16 cellular contexts compared by ENCODE assay signal in genomic region chr1:19370453-19371170, GRCh38. TPM values are rescaled to one million over a fixed set of nuclear protein-coding genes. Genes with fewer than 3 reads are reported as not detected.
DNase-seq lines count a peak whose midpoint lies in the region; ATAC-seq, FAIRE-seq and TF ChIP-seq lines count a peak whose summit lies in the region.
"Had no signal": no experiment of that assay in that cellular context is flagged by ENCODE, and none has a peak within 500 bp of the region (broad histone marks: within the 10 kb centered on the region; RNA-seq: fewer than 3 reads in every experiment).

No MANE protein-coding gene starts in this region.

- H3K27me3 Mint-ChIP-seq in astrocyte (ENCODE audit: low read depth, unreplicated experiment) (no peaks in the 10 kb centered on the region), progenitor cell of endocrine pancreas (no peaks in the 10 kb centered on the region)

- TF ChIP-seq POLR2A in breast epithelium (IDR thresholded peaks at IDR 0.05) = no peak

- H3K4me1 ChIP-seq in breast epithelium (no peaks in the 10 kb centered on the region), mammary epithelial cell (ENCODE audit: insufficient read depth, low read length) (peaks cover 24% of the 10 kb centered on the region), astrocyte (ENCODE audit: insufficient read depth, low read length) (no peaks in the 10 kb centered on the region), left lung (peaks cover 12 to 50% of the 10 kb centered on the region in 2 donors), upper lobe of right lung (peaks cover 37% of the 10 kb centered on the region)

- no peak overlapping the region for H3K4me2 ChIP-seq in mammary epithelial cell (ENCODE audit: insufficient read depth, low read depth, low read length)
- H3K4me2 ChIP-seq in astrocyte (ENCODE audit: low read length) = no peak overlapping the region

- no peaks in the 10 kb centered on the region for H3K36me3 ChIP-seq in breast epithelium
- peaks cover 8% of the 10 kb centered on the region for H3K36me3 ChIP-seq in mammary epithelial cell (ENCODE audit: insufficient read depth, low read length)
- peaks cover 10% of the 10 kb centered on the region for H3K36me3 ChIP-seq in astrocyte (ENCODE audit: insufficient read depth, low read length)
- peaks cover 0 to 39% of the 10 kb centered on the region in 2 donors for H3K36me3 ChIP-seq in left lung
- H3K36me3 ChIP-seq in upper lobe of right lung = peaks cover 31% of the 10 kb centered on the region

- H3K9me3 ChIP-seq in breast epithelium = no peaks in the 10 kb centered on the region
- H3K9me3 ChIP-seq in mammary epithelial cell (replicated peaks; ENCODE audit: insufficient read depth, low read length) = no peaks in the 10 kb centered on the region
- H3K9me3 ChIP-seq in astrocyte (ENCODE audit: insufficient read depth, low read depth, low read length) = no peaks in the 10 kb centered on the region
- H3K9me3 ChIP-seq in left lung = no peaks in the 10 kb centered on the region
- H3K9me3 ChIP-seq in upper lobe of right lung = no peaks in the 10 kb centered on the region
- H3K9me3 ChIP-seq: thoracic aorta had no signal

- H3K4me1 Mint-ChIP-seq in astrocyte (ENCODE audit: low read depth, unreplicated experiment) (peaks cover 14% of the 10 kb centered on the region), progenitor cell of endocrine pancreas (ENCODE audit: low read depth) (no peaks in the 10 kb centered on the region)

- ATAC-seq in left lung (peak; percentile 85), upper lobe of right lung (peak; percentile 89), GM21528 (IDR thresholded peaks at IDR 0.05; ENCODE audit: low FRiP score, unreplicated experiment) (no peak)

- in situ Hi-C loops in mammary epithelial cell (cut with MboI; ENCODE audit: low sequenced_read_pairs in 2 of 2) = no loop called here

- CTCF ChIA-PET in mammary epithelial cell (lab: Charles Lee; ENCODE audit: low non-redundant PET) = no interaction called here

- peak overlapping the region; percentile 19 for H3K27ac Mint-ChIP-seq in astrocyte (ENCODE audit: unreplicated experiment)
- no peak overlapping the region for H3K27ac Mint-ChIP-seq in progenitor cell of endocrine pancreas

- DNase-seq in breast epithelium (ENCODE audit: low spot score in 2 of 2) = no peak
- DNase-seq in mammary epithelial cell = no peak
- no peak for DNase-seq in astrocyte (ENCODE audit: low read depth)
- DNase-seq in left lung = peak; percentile 62 to 86
- DNase-seq in upper lobe of right lung = peak; percentile 86
- DNase-seq in anterior cingulate cortex (lab: John Stamatoyannopoulos, UW) = no peak
- no peak for DNase-seq in progenitor cell of endocrine pancreas (ENCODE audit: low spot score, unreplicated experiment)
- DNase-seq: ACHN; activated CD4-positive, alpha-beta T cell treated with anti-CD3 and anti-CD28 coated beads, Interleukin-2, amount 50 U/mL, for 1 hour; activated effector memory CD4-positive, alpha-beta T cell treated with Interleukin-2 at 50 U/mL for 16 hours; DMS153; hypothalamus; MV-4-11 had no signal

- H3K27me3 ChIP-seq in breast epithelium (no peaks in the 10 kb centered on the region), mammary epithelial cell (ENCODE audit: insufficient read depth, low read length) (no peaks in the 10 kb centered on the region), astrocyte (ENCODE audit: insufficient read depth, low read length) (no peaks in the 10 kb centered on the region), left lung (no peaks in the 10 kb centered on the region), upper lobe of right lung (no peaks in the 10 kb centered on the region)

- dilution Hi-C loops in mammary epithelial cell (cut with HindIII; ENCODE audit: low sequenced_read_pairs) = no loop called here

- H3K79me2 ChIP-seq in mammary epithelial cell (ENCODE audit: insufficient read depth, low read length) = peaks cover 49% of the 10 kb centered on the region
- peaks cover 79% of the 10 kb centered on the region for H3K79me2 ChIP-seq in astrocyte (ENCODE audit: insufficient read depth, low read length)

- no peak for FAIRE-seq in astrocyte (lab: Jason Lieb, UNC)
- FAIRE-seq: colon had no signal

- intact Hi-C loops in breast epithelium (cut with DNase I; ENCODE audit: low total_unique reads) (no loop called here), mammary epithelial cell (cut with micrococcal nuclease) (no loop called here), left lung (cut with DNase I) (no loop called here), upper lobe of right lung (cut with DNase I) (no loop called here)

- H3K36me3 Mint-ChIP-seq in astrocyte (ENCODE audit: low read depth, unreplicated experiment) = peaks cover 14% of the 10 kb centered on the region
- H3K36me3 Mint-ChIP-seq in progenitor cell of endocrine pancreas (ENCODE audit: insufficient read depth) = peaks cover 1% of the 10 kb centered on the region

- H3K4me3 ChIP-seq in breast epithelium = no peak overlapping the region
- H3K4me3 ChIP-seq in mammary epithelial cell (replicated peaks in 1 of 3; ENCODE audit: insufficient read depth in 1 of 3, low read depth in 2 of 3, low read length in 3 of 3) = no peak overlapping the region
- H3K4me3 ChIP-seq in astrocyte (ENCODE audit: insufficient read depth, low read depth, low read length) = no peak overlapping the region
- H3K4me3 ChIP-seq in left lung = no peak overlapping the region
- no peak overlapping the region for H3K4me3 ChIP-seq in upper lobe of right lung
- H3K4me3 ChIP-seq: thoracic aorta had no signal

- H4K20me1 ChIP-seq in mammary epithelial cell (ENCODE audit: insufficient read depth, low read length) (no peaks in the 10 kb centered on the region), astrocyte (ENCODE audit: insufficient read depth, low read length) (peaks cover 99% of the 10 kb centered on the region)

- no peak overlapping the region for H2AFZ ChIP-seq in mammary epithelial cell (ENCODE audit: low read depth, low read length)
- no peak overlapping the region for H2AFZ ChIP-seq in astrocyte (ENCODE audit: low read depth, low read length)

- WGBS in mammary epithelial cell (ENCODE audit: low coverage, missing lambda C conversion rate) = 91% methylated on average over 8 of the region's 13 CpGs

- no peak overlapping the region for H3K9ac ChIP-seq in mammary epithelial cell (ENCODE audit: insufficient read depth, low read length)
- H3K9ac ChIP-seq in astrocyte (ENCODE audit: low read length) = no peak overlapping the region

- no peaks in the 10 kb centered on the region for H3K9me3 Mint-ChIP-seq in astrocyte (ENCODE audit: unreplicated experiment)
- no peaks in the 10 kb centered on the region for H3K9me3 Mint-ChIP-seq in progenitor cell of endocrine pancreas (ENCODE audit: low read depth)

- TF ChIP-seq CTCF in breast epithelium (IDR thresholded peaks at IDR 0.05) = no peak
- TF ChIP-seq CTCF in mammary epithelial cell (conservative IDR thresholded peaks at IDR 0.05 in 1 of 2, IDR thresholded peaks at IDR 0.05 in 1 of 2; ENCODE audit: extremely low read depth in 1 of 2, insufficient read depth in 1 of 2, low read depth in 1 of 2, low read length in 2 of 2) = no peak
- no peak for TF ChIP-seq CTCF in astrocyte (IDR thresholded peaks at IDR 0.05; ENCODE audit: insufficient read depth, low read depth, low read length)
- no peak for TF ChIP-seq CTCF in left lung (IDR thresholded peaks at IDR 0.05)
- no peak for TF ChIP-seq CTCF in upper lobe of right lung (IDR thresholded peaks at IDR 0.05)
- no peak for TF ChIP-seq CTCF in progenitor cell of endocrine pancreas (IDR thresholded peaks at IDR 0.05; ENCODE audit: unreplicated experiment)

- H3K27ac ChIP-seq in breast epithelium (peak overlapping the region; percentile 27 to 55), mammary epithelial cell (ENCODE audit: insufficient read depth, low read depth, low read length) (no peak overlapping the region), astrocyte (ENCODE audit: low read depth, low read length) (no peak overlapping the region), left lung (peak overlapping the region; percentile 59 to 73), upper lobe of right lung (peak overlapping the region; percentile 78)
- H3K27ac ChIP-seq: thoracic aorta had no signal

- H3K4me3 Mint-ChIP-seq in astrocyte (ENCODE audit: unreplicated experiment) (peak overlapping the region; percentile 68), progenitor cell of endocrine pancreas (ENCODE audit: low read depth) (no peak overlapping the region)

- no TSS peak for BruUV-seq in mammary epithelial cell (replicated peaks; lab: Mats Ljungman, UMichigan)

RNA-seq across cellular contexts. Expression of gene SLC66A1, which starts 58.5 kb away (rescaled TPM):
- total RNA-seq in breast epithelium (10 to 100 TPM in 2 of 3 donors, 1 to 10 TPM in 1; 6.2 to 13.9 (median 13.1) TPM), mammary epithelial cell (10 to 100 TPM; 17.7 to 19.7 TPM), astrocyte (17.4 and 21.5 TPM in 2 replicates), left lung (10 to 100 TPM; 16.4 to 21.1 TPM), upper lobe of right lung (20.9 TPM), progenitor cell of endocrine pancreas (25.7 and 26.7 TPM in 2 replicates)
- polyA plus RNA-seq in mammary epithelial cell = 16.6 TPM
- 10.5 TPM for polyA minus RNA-seq in mammary epithelial cell

RNA-seq across cellular contexts. Expression of gene AKR7A2, which starts 58.7 kb away (rescaled TPM):
- total RNA-seq in breast epithelium (100 to 1,000 TPM in 1 of 3 donors, 10 to 100 TPM in 2; 65.9 to 116 (median 80.5) TPM), mammary epithelial cell (10 to 100 TPM; 45.7 to 60.3 TPM), astrocyte (30.3 and 33.9 TPM in 2 replicates), left lung (10 to 100 TPM; 43.2 to 62.8 TPM), upper lobe of right lung (39.1 TPM), progenitor cell of endocrine pancreas (53.7 and 55.8 TPM in 2 replicates)
- polyA plus RNA-seq in mammary epithelial cell = 65.9 TPM
- polyA minus RNA-seq in mammary epithelial cell = 43.9 TPM

Comparison
In these comparisons a context has a peak if more than half of its experiments do, and no peak if none do; other contexts are left out.
1. H3K27ac ChIP-seq: peak in breast epithelium (2 of 2), left lung (2 of 2) and upper lobe of right lung (single experiment); none in mammary epithelial cell (single experiment) and astrocyte (single experiment).
2. DNase-seq: peak in left lung (2 of 2) and upper lobe of right lung (single experiment); none in breast epithelium (0 of 2), mammary epithelial cell (single experiment), astrocyte (single experiment), anterior cingulate cortex (0 of 58) and progenitor cell of endocrine pancreas (single experiment).